31 cellular contexts compared by ENCODE assay signal in genomic region chr20:63810730-63811490, GRCh38. TPM values are rescaled to one million over a fixed set of nuclear protein-coding genes. Genes with fewer than 3 reads are reported as not detected.
DNase-seq lines count a peak whose midpoint lies in the region; ATAC-seq and TF ChIP-seq lines count a peak whose summit lies in the region.
"Had no signal": no experiment of that assay in that cellular context is flagged by ENCODE, and none has a peak within 500 bp of the region (broad histone marks: within the 10 kb centered on the region; RNA-seq: fewer than 3 reads in every experiment).

No MANE protein-coding gene starts in this region.

- H3K4me3 ChIP-seq in BLaER1 (no peak overlapping the region), Panc1 (ENCODE audit: low read depth in 2 of 2, low read length in 2 of 2) (no peak overlapping the region), cardiac muscle cell (no peak overlapping the region), ovary (no peak overlapping the region)
- H3K4me3 ChIP-seq: adrenal gland, neural progenitor cell, sigmoid colon, SJCRH30, stomach, thyroid gland, vagina had no signal

- WGBS in ovary, 3 donors: 22 to 46% (median 25%) methylated on average over 22 to 25 of the region's 25 CpGs

- H3K36me3 ChIP-seq in BLaER1 (no peaks in the 10 kb centered on the region), Panc1 (ENCODE audit: control insufficient read depth, insufficient read depth, low read length) (no peaks in the 10 kb centered on the region), cardiac muscle cell (no peaks in the 10 kb centered on the region), ovary (no peaks in the 10 kb centered on the region)
- H3K36me3 ChIP-seq: adrenal gland, neural progenitor cell, sigmoid colon, SJCRH30, stomach, thyroid gland, vagina had no signal

- no peak overlapping the region for H3K27ac ChIP-seq in BLaER1
- no peak overlapping the region for H3K27ac ChIP-seq in Panc1 (ENCODE audit: low read length)
- H3K27ac ChIP-seq in cardiac muscle cell: peak overlapping the region; percentile 2
- peak overlapping the region in 1 of 2 donors; percentile 46 for H3K27ac ChIP-seq in ovary
- H3K27ac ChIP-seq: neural progenitor cell, sigmoid colon, SJCRH30, stomach, thyroid gland, vagina had no signal

- H3K27me3 ChIP-seq in BLaER1 (no peaks in the 10 kb centered on the region), Panc1 (ENCODE audit: control insufficient read depth, insufficient read depth, low read length) (no peaks in the 10 kb centered on the region), cardiac muscle cell (no peaks in the 10 kb centered on the region), ovary (no peaks in the 10 kb centered on the region)
- H3K27me3 ChIP-seq: adrenal gland, neural progenitor cell, sigmoid colon, SJCRH30, stomach, thyroid gland, vagina had no signal

- TF ChIP-seq EP300 in ovary (IDR thresholded peaks at IDR 0.05): no peak

- H3K9me3 ChIP-seq in BLaER1 (no peaks in the 10 kb centered on the region), Panc1 (ENCODE audit: control insufficient read depth, insufficient read depth, low read depth, low read length) (no peaks in the 10 kb centered on the region), cardiac muscle cell (ENCODE audit: low read depth) (no peaks in the 10 kb centered on the region), ovary (no peaks in the 10 kb centered on the region)
- H3K9me3 ChIP-seq: adrenal gland, sigmoid colon, SJCRH30, stomach, thyroid gland, vagina had no signal

- peak overlapping the region; percentile 33; the same call in 1 of the 2 replicates for H3K4me2 ChIP-seq in BLaER1
- H3K4me2 ChIP-seq: neural progenitor cell had no signal

- DNase-seq in Panc1 (ENCODE audit: low read depth, low spot score) (no peak), cardiac muscle cell (ENCODE audit: low read depth in 1 of 2, low spot score in 1 of 2) (no peak), ovary (peak in 4 of 5 donors; percentile 50 to 74 (median 62)), NCI-H345 (lab: John Stamatoyannopoulos, UW) (no peak), NCI-H1092 treated with DMSO at 0.1 percent for 48 hours (lab: John Stamatoyannopoulos, UW) (no peak)
- DNase-seq in activated CD8-positive, alpha-beta memory T cell treated with anti-CD3 and anti-CD28 coated beads, Interleukin-2, amount 50 U/mL, for 4 hours: no peak
- DNase-seq: activated CD4-positive, alpha-beta memory T cell treated with anti-CD3 and anti-CD28 coated beads, Interleukin-2, amount 10 ng/mL, durations not matched to agents 7 days and 5 days; activated CD8-positive, alpha-beta memory T cell treated with anti-CD3 and anti-CD28 coated beads, Interleukin-2, amount 50 U/mL, for 48 hours; activated naive CD4-positive, alpha-beta T cell treated with anti-CD3 and anti-CD28 coated beads, Interleukin-2, amount 10 ng/mL, durations not matched to agents 7 days and 5 days; adrenal gland; cerebellar nuclear complex; NCI-H187; NCI-H2171 treated with DMSO at 0.1 percent for 48 hours; NCI-H524 treated with DMSO at 0.1 percent for 48 hours; sigmoid colon; SJCRH30; stimulated activated CD4-positive, alpha-beta T cell treated with anti-CD3 and anti-CD28 coated beads, Interleukin-4, amount 100 ng/mL, for 1 hour; stomach; SW 1271; thyroid gland had no signal

- TF ChIP-seq CTCF in Panc1 (IDR thresholded peaks at IDR 0.05) (no peak), cardiac muscle cell (IDR thresholded peaks at IDR 0.05; ENCODE audit: low read depth, low read length) (no peak), ovary (IDR thresholded peaks at IDR 0.05) (no peak)

- H3K4me1 ChIP-seq in BLaER1 (peaks cover 14% of the 10 kb centered on the region), Panc1 (ENCODE audit: control insufficient read depth, insufficient read depth, low read length) (no peaks in the 10 kb centered on the region), cardiac muscle cell (ENCODE audit: low read depth) (peaks cover 6% of the 10 kb centered on the region), ovary (ENCODE audit: insufficient read depth) (peaks cover 18% of the 10 kb centered on the region)
- H3K4me1 ChIP-seq: adrenal gland, neural progenitor cell, sigmoid colon, SJCRH30, thyroid gland, vagina had no signal

- in situ Hi-C loops in Panc1 (cut with HindIII; ENCODE audit: low pct_unique_long_range_greater_than_20kb, low sequenced_read_pairs): no loop called here

- intact Hi-C loops in Panc1 (cut with micrococcal nuclease; ENCODE audit: unreplicated experiment): no loop called here
- intact Hi-C loops in ovary (cut with DNase I): no loop called here

- peak; percentile 40; the same call in 1 of the 2 replicates for ATAC-seq in Panc1
- no peak for ATAC-seq in HG03439 (IDR thresholded peaks at IDR 0.05; ENCODE audit: unreplicated experiment)
- ATAC-seq: left lobe of liver had no signal

- POLR2A ChIA-PET in Panc1 (lab: Charles Lee): no interaction called here

- no peak overlapping the region for H3K9ac ChIP-seq in BLaER1
- H3K9ac ChIP-seq: neural progenitor cell had no signal

- H4K20me1 ChIP-seq in BLaER1: no peaks in the 10 kb centered on the region

- BruUV-seq in Panc1 (replicated peaks; lab: Mats Ljungman, UMichigan): no TSS peak

- CTCF ChIA-PET in Panc1 (lab: Charles Lee): no interaction called here

- no peak for TF ChIP-seq POLR2A in ovary (IDR thresholded peaks at IDR 0.05)

RNA-seq across cellular contexts. Expression of gene ZBTB46, which starts 20.2 kb away (rescaled TPM):
- total RNA-seq in Panc1 (2021; ENCODE audit: unreplicated experiment) (15.2 TPM), cardiac muscle cell (43.1 and 53.4 TPM in 2 replicates), ovary (10 to 100 TPM; 11.4 to 55.1 (median 35.2) TPM)
- 8.3 TPM for polyA plus RNA-seq in Panc1 (2012; ENCODE audit: insufficient read length)
- polyA plus RNA-seq in cardiac muscle cell (24.1 and 24.5 TPM in 2 replicates), ovary (10 to 100 TPM in 1 of 2 donors, 1 to 10 TPM in 1; 4.1 to 12.2 TPM)

RNA-seq across cellular contexts. Expression of gene ABHD16B, which starts 50.4 kb away (rescaled TPM):
- not detected for total RNA-seq in Panc1 (2021; ENCODE audit: unreplicated experiment)
- polyA plus RNA-seq in Panc1 (2012; ENCODE audit: insufficient read length): 2.2 TPM
- total RNA-seq in cardiac muscle cell: not detected in 2 replicates
- polyA plus RNA-seq in cardiac muscle cell: 3.4 and 4.6 TPM in 2 replicates
- not detected for total RNA-seq in ovary
- under 1 TPM in 1 of 2 donors, not detected in 1; 0.57 TPM for polyA plus RNA-seq in ovary
- total RNA-seq: activated CD4-positive, alpha-beta memory T cell treated with anti-CD3 and anti-CD28 coated beads, Interleukin-2, amount 10 ng/mL, durations not matched to agents 7 days and 5 days; adrenal gland; endothelial cell of umbilical vein; fibroblast of lung; HT-29; left lobe of liver; mesenteric fat pad; posterior vena cava; sigmoid colon; SJCRH30; stomach; thyroid gland; vagina had no signal
- polyA plus RNA-seq: BJ, endothelial cell of umbilical vein, fibroblast of lung had no signal

RNA-seq across cellular contexts. Expression of gene TPD52L2, which starts 54.2 kb away (rescaled TPM):
- total RNA-seq in Panc1 (2021; ENCODE audit: unreplicated experiment) (113 TPM), cardiac muscle cell (103 and 105 TPM in 2 replicates), ovary (10 to 100 TPM; 51.5 to 78.0 (median 68.8) TPM)
- 128 TPM for polyA plus RNA-seq in Panc1 (2012; ENCODE audit: insufficient read length)
- polyA plus RNA-seq in cardiac muscle cell (114 and 121 TPM in 2 replicates), ovary (10 to 100 TPM; 73.3 to 78.9 TPM)

Comparison
In these comparisons a context has a peak if more than half of its experiments do, and no peak if none do; other contexts are left out.
1. DNase-seq: peak in ovary (4 of 5); none in Panc1 (single experiment), cardiac muscle cell (0 of 2), NCI-H345 (single experiment), activated CD8-positive, alpha-beta memory T cell treated with anti-CD3 and anti-CD28 coated beads, Interleukin-2, amount 50 U/mL, for 4 hours (single experiment) and NCI-H1092 treated with DMSO at 0.1 percent for 48 hours (single experiment).